ENCODE assay signal across 13 cellular contexts in the genomic region with DNA sequence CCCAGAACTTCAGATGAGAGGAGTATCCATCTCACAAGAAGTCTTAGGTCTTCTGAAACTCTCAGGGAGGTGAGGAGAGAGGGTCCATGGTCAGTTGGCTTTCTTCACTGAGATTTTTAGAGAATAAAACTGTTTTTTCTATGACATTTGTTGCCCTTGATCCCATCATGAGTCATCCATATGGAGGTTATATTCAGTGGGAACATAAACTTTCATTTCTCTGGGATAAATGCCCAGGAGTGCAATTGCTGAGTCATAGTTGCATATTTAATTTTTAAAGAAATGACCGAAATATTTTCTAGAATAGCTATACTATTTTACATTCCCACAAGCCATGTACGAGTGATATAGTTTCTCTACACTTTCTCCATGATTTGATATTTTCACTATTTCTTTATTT.
DNase-seq lines count a peak whose midpoint lies in the region; ATAC-seq and TF ChIP-seq lines count a peak whose summit lies in the region.
"Had no signal": no experiment of that assay in that cellular context is flagged by ENCODE, and none has a peak within 500 bp of the region (broad histone marks: within the 10 kb centered on the region; RNA-seq: fewer than 3 reads in every experiment).

No MANE protein-coding gene starts in this region.

- TF ChIP-seq CTCF in AG10803 (conservative IDR thresholded peaks at IDR 0.05; ENCODE audit: low read length): no peak
- TF ChIP-seq CTCF in left lung (IDR thresholded peaks at IDR 0.05): no peak
- no peak for TF ChIP-seq CTCF in Peyer's patch (IDR thresholded peaks at IDR 0.05)

- DNase-seq in AG10803 (ENCODE audit: low read depth) (peak; percentile 62), NCI-H446 (lab: John Stamatoyannopoulos, UW) (peak; percentile 1 to 6), brain pericyte (ENCODE audit: low read depth, low spot score) (peak; percentile 13), left lung (no peak), Peyer's patch (no peak), NCI-H187 treated with DMSO at 0.1 percent for 48 hours (lab: John Stamatoyannopoulos, UW) (no peak)
- DNase-seq in effector CD4-positive, alpha-beta T cell: no peak
- DNase-seq: cortex of kidney, SIG-M5 had no signal

- H3K36me3 ChIP-seq in left lung (no peaks in the 10 kb centered on the region), Peyer's patch (no peaks in the 10 kb centered on the region)
- H3K36me3 ChIP-seq: HAP-1, tibial artery had no signal

- H3K9me3 ChIP-seq in left lung: no peaks in the 10 kb centered on the region
- H3K9me3 ChIP-seq in Peyer's patch: no peaks in the 10 kb centered on the region
- H3K9me3 ChIP-seq: HAP-1, mucosa of descending colon, tibial artery had no signal

- intact Hi-C loops in left lung (cut with DNase I): no loop called here

- no peak for TF ChIP-seq POLR2A in Peyer's patch (IDR thresholded peaks at IDR 0.05)

- H3K4me3 ChIP-seq in AG10803 (ENCODE audit: low read length) (no peak overlapping the region), left lung (no peak overlapping the region), Peyer's patch (no peak overlapping the region)
- H3K4me3 ChIP-seq: HAP-1, mucosa of descending colon, tibial artery had no signal

- H3K27me3 ChIP-seq in left lung: no peaks in the 10 kb centered on the region
- H3K27me3 ChIP-seq in Peyer's patch: no peaks in the 10 kb centered on the region
- H3K27me3 ChIP-seq: tibial artery had no signal

- H3K27ac ChIP-seq in left lung (peak overlapping the region in 1 of 2 donors; percentile 14), Peyer's patch (no peak overlapping the region)

- peak; percentile 33 for ATAC-seq in left lung
- no peak for ATAC-seq in GM21717 (IDR thresholded peaks at IDR 0.05; ENCODE audit: unreplicated experiment)

- H3K4me1 ChIP-seq in left lung (no peaks in the 10 kb centered on the region), Peyer's patch (no peaks in the 10 kb centered on the region)

Comparison
In these comparisons a context has a peak if more than half of its experiments do, and no peak if none do; other contexts are left out.
1. DNase-seq: peak in AG10803 (single experiment), NCI-H446 (2 of 2) and brain pericyte (single experiment); none in left lung (0 of 2), effector CD4-positive, alpha-beta T cell (single experiment), Peyer's patch (0 of 3) and NCI-H187 treated with DMSO at 0.1 percent for 48 hours (single experiment).